ENCODE assay signal across 8 cellular contexts in genomic region chr11:64317961-64318693, GRCh38. TPM values are rescaled to one million over a fixed set of nuclear protein-coding genes. Genes with fewer than 3 reads are reported as not detected.
DNase-seq lines count a peak whose midpoint lies in the region; ATAC-seq and TF ChIP-seq lines count a peak whose summit lies in the region.

PRDX5 (plus strand) TSS chr11:64318121; CDS start chr11:64318216, 95 bp downstream.

- peak within 1 kb of the TSS; percentile 65 for H3K4me3 ChIP-seq in ovary
- peak within 1 kb of the TSS; percentile 81 to 95 (median 90) for H3K4me3 ChIP-seq in thyroid gland (replicated peaks in 1 of 3)

- ATAC-seq in HG02759 (IDR thresholded peaks at IDR 0.05; ENCODE audit: unreplicated experiment), result peak; percentile 81

- peak within 1 kb of the TSS; percentile 81 to 99 for H3K27ac ChIP-seq in ovary
- H3K27ac ChIP-seq in thyroid gland, result peak within 1 kb of the TSS; percentile 97 to 100 (median 99)

- peaks cover 9% of the 10 kb centered on the region for H3K4me1 ChIP-seq in ovary (ENCODE audit: insufficient read depth)
- H3K4me1 ChIP-seq in thyroid gland, result peaks cover 15 to 47% of the 10 kb centered on the region in 2 donors

- H3K36me3 ChIP-seq in ovary, result no peaks in the 10 kb centered on the region
- H3K36me3 ChIP-seq in thyroid gland, result peaks cover 11 to 23% of the 10 kb centered on the region in 2 donors

- 0% methylated on average over 53 to 57 of the region's 57 CpGs for WGBS in ovary, 3 donors
- WGBS in thyroid gland, 2 donors, result 1 to 2% methylated on average over 24 to 25 of the region's 57 CpGs

- H3K9me3 ChIP-seq in ovary (no peaks in the 10 kb centered on the region), thyroid gland (no peaks in the 10 kb centered on the region)

- no peak for TF ChIP-seq EP300 in ovary (IDR thresholded peaks at IDR 0.05)

- TF ChIP-seq CTCF in GM12874 (IDR thresholded peaks at IDR 0.05; ENCODE audit: insufficient read depth, low read depth, low read length), result peak; percentile 51; the same call in 1 of the 2 replicates
- peak; percentile 11 to 72 (median 65) for TF ChIP-seq CTCF in ovary (IDR thresholded peaks at IDR 0.05)
- peak in 4 of 6 experiments; percentile 18 to 58 (median 41) for TF ChIP-seq CTCF in thyroid gland (IDR thresholded peaks at IDR 0.05)

- peak; percentile 93 for TF ChIP-seq POLR2A in ovary (IDR thresholded peaks at IDR 0.05)
- TF ChIP-seq POLR2A in thyroid gland (IDR thresholded peaks at IDR 0.05), result peak; percentile 80 to 97

- peak; percentile 92 for DNase-seq in NCI-H1417 treated with DMSO at 0.1 percent for 48 hours (lab: John Stamatoyannopoulos, UW)
- peak; percentile 83 to 95 for DNase-seq in SW 1271 (lab: John Stamatoyannopoulos, UW)
- peak; percentile 83 for DNase-seq in activated naive CD8-positive, alpha-beta T cell treated with anti-CD3 and anti-CD28 coated beads, Interleukin-2, amount 50 U/mL, for 16 hours (ENCODE audit: low read depth, low spot score)
- DNase-seq in head of caudate nucleus, result peak; percentile 94 to 99 (median 97)
- peak; percentile 94 to 96 (median 95) for DNase-seq in ovary
- peak; percentile 97 for DNase-seq in thyroid gland

- intact Hi-C loops in head of caudate nucleus (cut with DNase I) (loop anchor here (5.0 kb wide), 1 partner anchor 39 kb away; the partner anchor contains the start of gene RPS6KA4), ovary (cut with DNase I) (loop anchor here in 1 of 4 donors (5.0 kb wide), 1 partner anchor 39 kb away; the partner anchor contains the start of gene RPS6KA4), thyroid gland (cut with DNase I) (no loop called here)

- H3K27me3 ChIP-seq in ovary (no peaks in the 10 kb centered on the region), thyroid gland (no peaks in the 10 kb centered on the region)

RNA-seq across cellular contexts. Expression of gene PRDX5, which starts in this region (rescaled TPM):
- total RNA-seq in ovary (100 to 1,000 TPM; 160 to 400 (median 192) TPM), thyroid gland (100 to 1,000 TPM; 384 to 962 (median 653) TPM)
- 100 to 1,000 TPM; 272 to 334 TPM for polyA plus RNA-seq in ovary

Comparison
In these comparisons a context has a peak if more than half of its experiments do, and no peak if none do; other contexts are left out.
1. Peak in every context shown above with its lines: DNase-seq, ATAC-seq, H3K4me3 ChIP-seq and H3K27ac ChIP-seq.